ENCODE assay signal across 27 cellular contexts in genomic region chr7:112290065-112290464, GRCh38.
DNase-seq lines count a peak whose midpoint lies in the region; ATAC-seq, FAIRE-seq and TF ChIP-seq lines count a peak whose summit lies in the region.
"Had no signal": no experiment of that assay in that cellular context is flagged by ENCODE, and none has a peak within 500 bp of the region (broad histone marks: within the 10 kb centered on the region; RNA-seq: fewer than 3 reads in every experiment).

No MANE protein-coding gene starts in this region.

- H3K4me1 Mint-ChIP-seq in activated naive CD4-positive, alpha-beta T cell treated with anti-CD3 and anti-CD28 coated beads for 36 hours (ENCODE audit: low read depth) = peaks cover 5% of the 10 kb centered on the region
- H3K4me1 Mint-ChIP-seq: stimulated activated naive CD8-positive, alpha-beta T cell treated with anti-CD3 and anti-CD28 coated beads, Interleukin-15, amount 100 ng/mL, for 72 hours had no signal

- no peak for ATAC-seq in HG03520 (IDR thresholded peaks at IDR 0.05; ENCODE audit: unreplicated experiment)
- ATAC-seq: A549; left colon; right cardiac atrium; stimulated activated naive CD8-positive, alpha-beta T cell treated with anti-CD3 and anti-CD28 coated beads, Interleukin-15, amount 100 ng/mL, for 72 hours; upper lobe of right lung had no signal

- no peak overlapping the region for H3K27ac Mint-ChIP-seq in activated naive CD4-positive, alpha-beta T cell treated with anti-CD3 and anti-CD28 coated beads for 36 hours
- H3K27ac Mint-ChIP-seq: CD4-positive, CD25-positive, alpha-beta regulatory T cell; stimulated activated naive CD8-positive, alpha-beta T cell treated with anti-CD3 and anti-CD28 coated beads, Interleukin-15, amount 100 ng/mL, for 72 hours had no signal

- 65 to 76% methylated on average over 5 of the region's 5 CpGs for WGBS in testis, 2 donors

- H3K27ac ChIP-seq in Karpas-422 (ENCODE audit: low read length) (no peak overlapping the region), testis (no peak overlapping the region)
- H3K27ac ChIP-seq: A549, epithelial cell of prostate, SK-N-MC, upper lobe of right lung had no signal

- H3K9ac ChIP-seq in Karpas-422 (ENCODE audit: low read length) = no peak overlapping the region

- H3K4me2 ChIP-seq in Karpas-422 (ENCODE audit: low read depth, low read length, poor library complexity, severe bottlenecking) = no peak overlapping the region
- H3K4me2 ChIP-seq: A549 had no signal

- peaks cover 5% of the 10 kb centered on the region for H3K4me1 ChIP-seq in Karpas-422 (ENCODE audit: low read length)
- no peaks in the 10 kb centered on the region for H3K4me1 ChIP-seq in testis
- H3K4me1 ChIP-seq: upper lobe of right lung had no signal

- H3K4me3 ChIP-seq in bronchial epithelial cell (ENCODE audit: low read depth, low read length) (no peak overlapping the region), Karpas-422 (ENCODE audit: low read length) (no peak overlapping the region), testis (no peak overlapping the region)
- H3K4me3 ChIP-seq: A549, SK-N-MC, upper lobe of right lung had no signal

- CTCF ChIA-PET in activated naive CD4-positive, alpha-beta T cell treated with anti-CD3 and anti-CD28 coated beads for 36 hours (lab: Charles Lee) = no interaction called here

- H3K9me3 Mint-ChIP-seq in activated naive CD4-positive, alpha-beta T cell treated with anti-CD3 and anti-CD28 coated beads for 36 hours = no peaks in the 10 kb centered on the region
- H3K9me3 Mint-ChIP-seq: CD4-positive, CD25-positive, alpha-beta regulatory T cell; stimulated activated naive CD8-positive, alpha-beta T cell treated with anti-CD3 and anti-CD28 coated beads, Interleukin-15, amount 100 ng/mL, for 72 hours had no signal

- TF ChIP-seq POLR2A in testis (IDR thresholded peaks at IDR 0.05) = no peak

- FAIRE-seq in HTR-8/SVneo (lab: Jason Lieb, UNC) (no peak), bronchial epithelial cell (lab: Jason Lieb, UNC) (no peak)
- FAIRE-seq: A549 had no signal

- no peak overlapping the region for H2AFZ ChIP-seq in Karpas-422 (ENCODE audit: low read length)

- TF ChIP-seq CTCF in bronchial epithelial cell (IDR thresholded peaks at IDR 0.05; ENCODE audit: insufficient read depth, low read length, severe bottlenecking) (no peak), testis (IDR thresholded peaks at IDR 0.05) (no peak)

- H3K4me3 Mint-ChIP-seq in activated naive CD4-positive, alpha-beta T cell treated with anti-CD3 and anti-CD28 coated beads for 36 hours = no peak overlapping the region
- H3K4me3 Mint-ChIP-seq: CD4-positive, CD25-positive, alpha-beta regulatory T cell; stimulated activated naive CD8-positive, alpha-beta T cell treated with anti-CD3 and anti-CD28 coated beads, Interleukin-15, amount 100 ng/mL, for 72 hours had no signal

- no peaks in the 10 kb centered on the region for H3K27me3 Mint-ChIP-seq in activated naive CD4-positive, alpha-beta T cell treated with anti-CD3 and anti-CD28 coated beads for 36 hours (ENCODE audit: low read depth)
- H3K27me3 Mint-ChIP-seq: CD4-positive, CD25-positive, alpha-beta regulatory T cell; stimulated activated naive CD8-positive, alpha-beta T cell treated with anti-CD3 and anti-CD28 coated beads, Interleukin-15, amount 100 ng/mL, for 72 hours had no signal

- H3K36me3 Mint-ChIP-seq in activated naive CD4-positive, alpha-beta T cell treated with anti-CD3 and anti-CD28 coated beads for 36 hours (ENCODE audit: low read depth) = peaks cover 15% of the 10 kb centered on the region

- H3K9me3 ChIP-seq in Karpas-422 (ENCODE audit: low read length) (no peaks in the 10 kb centered on the region), testis (no peaks in the 10 kb centered on the region)
- H3K9me3 ChIP-seq: A549, upper lobe of right lung had no signal

- DNase-seq in AG08395 (ENCODE audit: low spot score) (peak; percentile 54), HTR-8/SVneo (ENCODE audit: insufficient read length, low spot score) (peak; percentile 10), bronchial epithelial cell (ENCODE audit: low read depth) (peak; percentile 40), iris pigment epithelial cell (ENCODE audit: low read depth) (peak; percentile 65), Karpas-422 (no peak), testis (no peak)
- DNase-seq in activated naive CD4-positive, alpha-beta T cell treated with anti-CD3 and anti-CD28 coated beads for 36 hours = no peak
- DNase-seq: activated CD4-positive, alpha-beta T cell treated with anti-CD3 and anti-CD28 coated beads for 48 hours; activated CD8-positive, alpha-beta memory T cell treated with anti-CD3 and anti-CD28 coated beads, Interleukin-2, amount 50 U/mL, for 48 hours; activated gamma-delta T cell treated with Interleukin-2 at 50 U/mL for 16 hours; aorta; CD4-positive, CD25-positive, alpha-beta regulatory T cell; cortex of kidney; DMS79; hypothalamus; KG1; left colon; NCI-H1092 treated with DMSO at 0.1 percent for 48 hours; NCI-H2081 treated with DMSO at 0.1 percent for 48 hours; NCI-H524; right cardiac atrium; stimulated activated naive CD8-positive, alpha-beta T cell treated with anti-CD3 and anti-CD28 coated beads, Interleukin-15, amount 100 ng/mL, for 72 hours; upper lobe of right lung had no signal

- no peaks in the 10 kb centered on the region for H3K9me2 ChIP-seq in Karpas-422 (replicated peaks; ENCODE audit: insufficient read depth, low read length)

- no peaks in the 10 kb centered on the region for H3K79me2 ChIP-seq in Karpas-422 (ENCODE audit: low read length)

- H3K36me3 ChIP-seq in bronchial epithelial cell (ENCODE audit: control insufficient read depth, insufficient read depth, low read length) (no peaks in the 10 kb centered on the region), Karpas-422 (ENCODE audit: insufficient read depth, low read length) (no peaks in the 10 kb centered on the region), testis (ENCODE audit: low read depth, missing control alignments) (no peaks in the 10 kb centered on the region)

- no peaks in the 10 kb centered on the region for H4K20me1 ChIP-seq in Karpas-422 (ENCODE audit: insufficient read depth, low read depth, low read length)

- H3K27me3 ChIP-seq in bronchial epithelial cell (ENCODE audit: control insufficient read depth, insufficient read depth, low read length) (no peaks in the 10 kb centered on the region), Karpas-422 (ENCODE audit: low read length) (no peaks in the 10 kb centered on the region), testis (no peaks in the 10 kb centered on the region)
- H3K27me3 ChIP-seq: upper lobe of right lung had no signal

- intact Hi-C loops in activated naive CD4-positive, alpha-beta T cell treated with anti-CD3 and anti-CD28 coated beads for 36 hours (cut with micrococcal nuclease) = no loop called here
- intact Hi-C loops in testis (cut with DNase I; ENCODE audit: low total_unique reads) = no loop called here

Comparison
In these comparisons a context has a peak if more than half of its experiments do, and no peak if none do; other contexts are left out.
1. DNase-seq: peak in AG08395 (single experiment), HTR-8/SVneo (single experiment), bronchial epithelial cell (single experiment) and iris pigment epithelial cell (single experiment); none in activated naive CD4-positive, alpha-beta T cell treated with anti-CD3 and anti-CD28 coated beads for 36 hours (single experiment), Karpas-422 (single experiment) and testis (single experiment).